Comparison of ENCODE assay signal across 17 cellular contexts in genomic region chr2:64288321-64288931, GRCh38.
DNase-seq lines count a peak whose midpoint lies in the region; ATAC-seq, FAIRE-seq and TF ChIP-seq lines count a peak whose summit lies in the region.
"Had no signal": no experiment of that assay in that cellular context is flagged by ENCODE, and none has a peak within 500 bp of the region (broad histone marks: within the 10 kb centered on the region; RNA-seq: fewer than 3 reads in every experiment).

No MANE protein-coding gene starts in this region.

- H2AFZ ChIP-seq in endothelial cell of umbilical vein (ENCODE audit: low read depth, low read length) (peak overlapping the region; percentile 16), mesenchymal stem cell (ENCODE audit: low read depth, low read length) (no peak overlapping the region)

- no peak overlapping the region for H2AK5ac ChIP-seq in mesenchymal stem cell (ENCODE audit: low read length, severe bottlenecking)

- no peaks in the 10 kb centered on the region for H3K4me1 Mint-ChIP-seq in activated naive CD8-positive, alpha-beta T cell treated with anti-CD3 and anti-CD28 coated beads, Interleukin-2, amount 50 U/mL, for 24 hours
- H3K4me1 Mint-ChIP-seq: IgD-negative memory B cell had no signal

- WGBS in mesenchymal stem cell = 57% methylated on average over 9 of the region's 9 CpGs

- H3K4me1 ChIP-seq in endothelial cell of umbilical vein (ENCODE audit: control insufficient read depth, extremely low read depth, insufficient read depth, low read length) (peaks cover 4% of the 10 kb centered on the region), mesenchymal stem cell (ENCODE audit: control insufficient read depth, insufficient read depth, low read depth, low read length) (peaks cover 8% of the 10 kb centered on the region)
- H3K4me1 ChIP-seq: colonic mucosa had no signal

- no TSS peak for BruUV-seq in endothelial cell of umbilical vein (replicated peaks; lab: Mats Ljungman, UMichigan)

- dilution Hi-C loops in endothelial cell of umbilical vein (cut with MboI; ENCODE audit: extremely low pct_ligation_motif_present, low sequenced_read_pairs) = no loop called here

- no peaks in the 10 kb centered on the region for H3K79me2 ChIP-seq in endothelial cell of umbilical vein (ENCODE audit: control insufficient read depth, insufficient read depth, low read length)

- no peak overlapping the region for H4K8ac ChIP-seq in mesenchymal stem cell (ENCODE audit: low read length)

- no peaks in the 10 kb centered on the region for H4K20me1 ChIP-seq in endothelial cell of umbilical vein (replicated peaks; ENCODE audit: control insufficient read depth, extremely low read depth, insufficient read depth, low read length)

- no peak overlapping the region for H3K4me3 Mint-ChIP-seq in activated naive CD8-positive, alpha-beta T cell treated with anti-CD3 and anti-CD28 coated beads, Interleukin-2, amount 50 U/mL, for 24 hours
- H3K4me3 Mint-ChIP-seq: activated T-cell treated with anti-CD3 and anti-CD28 coated beads, Interleukin-2, amount 50 U/mL, for 24 hours had no signal

- peak; percentile 67 for ATAC-seq in Right ventricle myocardium superior (ENCODE audit: poor library complexity)
- no peak for ATAC-seq in activated naive CD8-positive, alpha-beta T cell treated with anti-CD3 and anti-CD28 coated beads, Interleukin-2, amount 50 U/mL, for 24 hours
- ATAC-seq: A549, Panc1 had no signal

- H3K36me3 ChIP-seq in endothelial cell of umbilical vein (ENCODE audit: control insufficient read depth in 2 of 2, extremely low read depth in 1 of 2, insufficient read depth in 2 of 2, low read length in 2 of 2) (no peaks in the 10 kb centered on the region), mesenchymal stem cell (ENCODE audit: control insufficient read depth in 1 of 2, insufficient read depth in 2 of 2, low read depth in 1 of 2, low read length in 2 of 2) (no peaks in the 10 kb centered on the region), WERI-Rb-1 (no peaks in the 10 kb centered on the region)
- H3K36me3 ChIP-seq: colonic mucosa, transverse colon had no signal

- no peak overlapping the region for H3K23ac ChIP-seq in mesenchymal stem cell (ENCODE audit: low read length in 2 of 2)

- H3K4me3 ChIP-seq in endothelial cell of umbilical vein (replicated peaks in 1 of 3; ENCODE audit: insufficient read depth in 1 of 3, low read depth in 1 of 3, low read length in 3 of 3) (no peak overlapping the region), mesenchymal stem cell (ENCODE audit: insufficient read depth in 1 of 2, low read depth in 1 of 2, low read length in 2 of 2) (peak overlapping the region in 1 of 2 experiments; percentile 7), WERI-Rb-1 (ENCODE audit: low read depth, low read length) (no peak overlapping the region)
- H3K4me3 ChIP-seq: A549, colonic mucosa, transverse colon had no signal

- no peak overlapping the region for H3K9ac ChIP-seq in endothelial cell of umbilical vein (replicated peaks; ENCODE audit: extremely low read depth, insufficient read depth, low read length)
- H3K9ac ChIP-seq in mesenchymal stem cell (ENCODE audit: low read length) = no peak overlapping the region

- H3K9me1 ChIP-seq in endothelial cell of umbilical vein (replicated peaks; ENCODE audit: control insufficient read depth, extremely low read depth, insufficient read depth, low read length) = no peaks in the 10 kb centered on the region

- no peak for TF ChIP-seq POLR2A in endothelial cell of umbilical vein (IDR thresholded peaks at IDR 0.05; ENCODE audit: low read depth, low read length)

- no peak overlapping the region for H2BK5ac ChIP-seq in mesenchymal stem cell (ENCODE audit: low read depth, low read length, poor library complexity, severe bottlenecking)

- peak overlapping the region; percentile 63 to 64 for H3K18ac ChIP-seq in mesenchymal stem cell (ENCODE audit: low read depth in 1 of 2, low read length in 2 of 2)

- H3K4me2 ChIP-seq in endothelial cell of umbilical vein (ENCODE audit: insufficient read depth, low read length) = no peak overlapping the region
- H3K4me2 ChIP-seq in mesenchymal stem cell (ENCODE audit: low read length, poor library complexity, severe bottlenecking) = no peak overlapping the region
- H3K4me2 ChIP-seq: A549 had no signal

- no peaks in the 10 kb centered on the region for H3K36me3 Mint-ChIP-seq in activated naive CD8-positive, alpha-beta T cell treated with anti-CD3 and anti-CD28 coated beads, Interleukin-2, amount 50 U/mL, for 24 hours (ENCODE audit: low read depth)

- DNase-seq in Right ventricle myocardium superior = no peak
- DNase-seq in cardiac septum (ENCODE audit: low spot score) = no peak
- DNase-seq in endothelial cell of umbilical vein (ENCODE audit: low read depth, low spot score) = peak; percentile 87
- DNase-seq in mesenchymal stem cell = peak; percentile 30
- DNase-seq in activated naive CD8-positive, alpha-beta T cell treated with anti-CD3 and anti-CD28 coated beads, Interleukin-2, amount 50 U/mL, for 24 hours = no peak
- no peak for DNase-seq in WERI-Rb-1
- DNase-seq in substantia nigra (lab: John Stamatoyannopoulos, UW) = no peak
- no peak for DNase-seq in NCI-H1048 (lab: John Stamatoyannopoulos, UW)
- DNase-seq: activated T-cell treated with anti-CD3 and anti-CD28 coated beads, Interleukin-2, amount 50 U/mL, for 24 hours; colonic mucosa; DND-41; NCI-H2171; occipital lobe; transverse colon had no signal

- no peak overlapping the region for H2BK120ac ChIP-seq in mesenchymal stem cell (ENCODE audit: low read depth, low read length)

- no peaks in the 10 kb centered on the region for H3K27me3 ChIP-seq in endothelial cell of umbilical vein (ENCODE audit: control insufficient read depth in 2 of 2, insufficient read depth in 2 of 2, low read length in 2 of 2)
- H3K27me3 ChIP-seq in mesenchymal stem cell (ENCODE audit: control insufficient read depth in 1 of 2, insufficient read depth in 1 of 2, low read length in 2 of 2) = peaks cover 0 to 8% of the 10 kb centered on the region in 2 experiments
- H3K27me3 ChIP-seq in WERI-Rb-1 (ENCODE audit: insufficient read depth, low read depth, severe bottlenecking) = no peaks in the 10 kb centered on the region
- H3K27me3 ChIP-seq: colonic mucosa, transverse colon had no signal

- H3K14ac ChIP-seq in mesenchymal stem cell (ENCODE audit: low read length in 2 of 2) = no peak overlapping the region

- peaks cover 2% of the 10 kb centered on the region for H3K27me3 Mint-ChIP-seq in activated naive CD8-positive, alpha-beta T cell treated with anti-CD3 and anti-CD28 coated beads, Interleukin-2, amount 50 U/mL, for 24 hours
- H3K27me3 Mint-ChIP-seq: activated T-cell treated with anti-CD3 and anti-CD28 coated beads, Interleukin-2, amount 50 U/mL, for 24 hours; IgD-negative memory B cell had no signal

- no peak overlapping the region for H2BK15ac ChIP-seq in mesenchymal stem cell (ENCODE audit: low read depth, poor library complexity, severe bottlenecking)

- no peaks in the 10 kb centered on the region for H3K9me3 Mint-ChIP-seq in activated naive CD8-positive, alpha-beta T cell treated with anti-CD3 and anti-CD28 coated beads, Interleukin-2, amount 50 U/mL, for 24 hours
- H3K9me3 Mint-ChIP-seq: activated T-cell treated with anti-CD3 and anti-CD28 coated beads, Interleukin-2, amount 50 U/mL, for 24 hours had no signal

- peak overlapping the region in 1 of 2 experiments; percentile 15 for H3K4ac ChIP-seq in mesenchymal stem cell (ENCODE audit: low read depth in 1 of 2, low read length in 2 of 2)

- H3K27ac ChIP-seq in endothelial cell of umbilical vein (ENCODE audit: insufficient read depth, low read depth, low read length) (no peak overlapping the region), mesenchymal stem cell (ENCODE audit: low read length, poor library complexity, severe bottlenecking) (no peak overlapping the region), WERI-Rb-1 (no peak overlapping the region), substantia nigra (ENCODE audit: low read depth, low read length, poor library complexity, severe bottlenecking) (no peak overlapping the region)
- H3K27ac ChIP-seq: A549, colonic mucosa had no signal

- TF ChIP-seq CTCF in endothelial cell of umbilical vein (IDR thresholded peaks at IDR 0.05; ENCODE audit: extremely low read depth in 1 of 2, insufficient read depth in 1 of 2, low read depth in 1 of 2, low read length in 2 of 2) (no peak), WERI-Rb-1 (IDR thresholded peaks at IDR 0.05; ENCODE audit: low read depth, low read length) (no peak)

- H3K27ac Mint-ChIP-seq in activated naive CD8-positive, alpha-beta T cell treated with anti-CD3 and anti-CD28 coated beads, Interleukin-2, amount 50 U/mL, for 24 hours = no peak overlapping the region
- H3K27ac Mint-ChIP-seq: activated T-cell treated with anti-CD3 and anti-CD28 coated beads, Interleukin-2, amount 50 U/mL, for 24 hours; IgD-negative memory B cell had no signal

- H3K9me3 ChIP-seq in endothelial cell of umbilical vein (replicated peaks; ENCODE audit: control insufficient read depth, insufficient read depth, low read length) (no peaks in the 10 kb centered on the region), mesenchymal stem cell (ENCODE audit: control insufficient read depth, low read length) (no peaks in the 10 kb centered on the region), WERI-Rb-1 (ENCODE audit: severe bottlenecking) (no peaks in the 10 kb centered on the region)
- H3K9me3 ChIP-seq: A549, colonic mucosa, transverse colon had no signal

- H3K79me1 ChIP-seq in mesenchymal stem cell (replicated peaks; ENCODE audit: low read length, poor library complexity, severe bottlenecking) = no peaks in the 10 kb centered on the region

- intact Hi-C loops in Right ventricle myocardium superior (cut with DNase I) = no loop called here
- intact Hi-C loops in cardiac septum (cut with DNase I) = loop anchor here (5.0 kb wide), 1 partner anchor 46 kb away; no protein-coding TSS in a partner anchor
- intact Hi-C loops in endothelial cell of umbilical vein (cut with micrococcal nuclease) = no loop called here

- FAIRE-seq in endothelial cell of umbilical vein (lab: Jason Lieb, UNC) = no peak
- FAIRE-seq: A549 had no signal

- POLR2A ChIA-PET in endothelial cell of umbilical vein (lab: Charles Lee) = no interaction called here

- H4K91ac ChIP-seq in mesenchymal stem cell (ENCODE audit: low read length) = no peak overlapping the region

- CTCF ChIA-PET in endothelial cell of umbilical vein (lab: Charles Lee) = no interaction called here

- peak overlapping the region in 1 of 2 experiments; percentile 75 for H2BK12ac ChIP-seq in mesenchymal stem cell (ENCODE audit: low read length in 2 of 2)

TF ChIP-seq in endothelial cell of umbilical vein, 7 proteins besides CTCF, POLR2A, EP300 and RAD21 (continues in another document):
- no peak for TF ChIP-seq JUN (IDR thresholded peaks at IDR 0.05; ENCODE audit: borderline replicate concordance, insufficient read depth, insufficient read length, low read depth)
- no peak for TF ChIP-seq GATA2 (IDR thresholded peaks at IDR 0.05; ENCODE audit: insufficient read depth, insufficient read length, low read depth, low read length)
- TF ChIP-seq EZH2 (IDR thresholded peaks at IDR 0.05; ENCODE audit: borderline replicate concordance, low read depth, low read length, severe bottlenecking) = no peak
- TF ChIP-seq FOS (IDR thresholded peaks at IDR 0.05; ENCODE audit: borderline replicate concordance, insufficient read depth, low read length) = no peak
- TF ChIP-seq POLR2AphosphoS5 (IDR thresholded peaks at IDR 0.05; ENCODE audit: insufficient read depth, low read depth, low read length) = no peak

Comparison
In these comparisons a context has a peak if more than half of its experiments do, and no peak if none do; other contexts are left out.
1. DNase-seq: peak in endothelial cell of umbilical vein (single experiment) and mesenchymal stem cell (single experiment); none in Right ventricle myocardium superior (single experiment), cardiac septum (single experiment), activated naive CD8-positive, alpha-beta T cell treated with anti-CD3 and anti-CD28 coated beads, Interleukin-2, amount 50 U/mL, for 24 hours (single experiment), WERI-Rb-1 (single experiment), substantia nigra (0 of 49) and NCI-H1048 (single experiment).